Comparison of ENCODE assay signal across 17 cellular contexts in genomic region chrX:30748337-30748960, GRCh38.
A peak's percentile ranks its signal among the peaks of the same experiment; 100 is the strongest.
DNase-seq lines count a peak whose midpoint lies in the region; ATAC-seq lines count a peak whose summit lies in the region.
"Had no signal": no experiment of that assay in that cellular context is flagged by ENCODE, and none has a peak within 500 bp of the region (broad histone marks: within the 10 kb centered on the region; RNA-seq: fewer than 3 reads in every experiment).

No MANE protein-coding gene starts in this region.

- no peaks in the 10 kb centered on the region for H3K9me3 Mint-ChIP-seq in activated T-helper 17 cell treated with anti-CD3 and anti-CD28 coated beads, Interleukin-2, amount 50 U/mL, for 72 hours
- no peaks in the 10 kb centered on the region for H3K9me3 Mint-ChIP-seq in stimulated activated effector memory CD8-positive, alpha-beta T cell treated with anti-CD3 and anti-CD28 coated beads, Interleukin-12 subunit alpha, Interleukin-12 subunit beta, amount 100 ng/mL, for 72 hours
- H3K9me3 Mint-ChIP-seq: T-helper 1 cell treated with Interleukin-12 subunit alpha and Interleukin-12 subunit beta and Interleukin-4 antibody, amounts not matched to agents 30 μg/mL and 1 μg/mL, for 36 hours had no signal

- H3K4me1 Mint-ChIP-seq in activated T-helper 17 cell treated with anti-CD3 and anti-CD28 coated beads, Interleukin-2, amount 50 U/mL, for 72 hours: no peaks in the 10 kb centered on the region
- H3K4me1 Mint-ChIP-seq in stimulated activated effector memory CD8-positive, alpha-beta T cell treated with anti-CD3 and anti-CD28 coated beads, Interleukin-12 subunit alpha, Interleukin-12 subunit beta, amount 100 ng/mL, for 72 hours: peaks cover 6% of the 10 kb centered on the region

- intact Hi-C loops in left colon (cut with DNase I, micrococcal nuclease): no loop called here

- H3K27ac Mint-ChIP-seq in activated T-helper 17 cell treated with anti-CD3 and anti-CD28 coated beads, Interleukin-2, amount 50 U/mL, for 72 hours: no peak overlapping the region
- H3K27ac Mint-ChIP-seq in stimulated activated effector memory CD8-positive, alpha-beta T cell treated with anti-CD3 and anti-CD28 coated beads, Interleukin-12 subunit alpha, Interleukin-12 subunit beta, amount 100 ng/mL, for 72 hours: no peak overlapping the region
- H3K27ac Mint-ChIP-seq: T-helper 1 cell treated with Interleukin-12 subunit alpha and Interleukin-12 subunit beta and Interleukin-4 antibody, amounts not matched to agents 30 μg/mL and 1 μg/mL, for 36 hours had no signal

- no peaks in the 10 kb centered on the region for H3K27me3 Mint-ChIP-seq in activated T-helper 17 cell treated with anti-CD3 and anti-CD28 coated beads, Interleukin-2, amount 50 U/mL, for 72 hours

- no peak overlapping the region for H3K4me3 Mint-ChIP-seq in activated T-helper 17 cell treated with anti-CD3 and anti-CD28 coated beads, Interleukin-2, amount 50 U/mL, for 72 hours
- no peak overlapping the region for H3K4me3 Mint-ChIP-seq in stimulated activated effector memory CD8-positive, alpha-beta T cell treated with anti-CD3 and anti-CD28 coated beads, Interleukin-12 subunit alpha, Interleukin-12 subunit beta, amount 100 ng/mL, for 72 hours
- H3K4me3 Mint-ChIP-seq: T-helper 1 cell treated with Interleukin-12 subunit alpha and Interleukin-12 subunit beta and Interleukin-4 antibody, amounts not matched to agents 30 μg/mL and 1 μg/mL, for 36 hours had no signal

- peak; percentile 1 for DNase-seq in COLO668 (lab: John Stamatoyannopoulos, UW; ENCODE audit: unreplicated experiment)
- DNase-seq in HuH-7 (ENCODE audit: low spot score): peak; percentile 19
- peak; percentile 19 for DNase-seq in RPMI8226
- DNase-seq in left colon: peak in 1 of 2 donors; percentile 4
- DNase-seq in D341Med (ENCODE audit: low spot score): no peak
- DNase-seq in stimulated activated effector memory CD8-positive, alpha-beta T cell treated with anti-CD3 and anti-CD28 coated beads, Interleukin-12 subunit alpha, Interleukin-12 subunit beta, amount 100 ng/mL, for 72 hours (ENCODE audit: low spot score in 2 of 2): no peak
- DNase-seq: C1 segment of cervical spinal cord, DMS53, NCI-H1092, NCI-H187, NCI-H2171, NCI-H510A, SK-N-SH had no signal

- ATAC-seq in left colon (peak; percentile 41), HG03159 (IDR thresholded peaks at IDR 0.05; ENCODE audit: unreplicated experiment) (no peak)
- ATAC-seq in activated T-helper 17 cell treated with anti-CD3 and anti-CD28 coated beads, Interleukin-2, amount 50 U/mL, for 72 hours (replicated peaks): no peak
- ATAC-seq in stimulated activated effector memory CD8-positive, alpha-beta T cell treated with anti-CD3 and anti-CD28 coated beads, Interleukin-12 subunit alpha, Interleukin-12 subunit beta, amount 100 ng/mL, for 72 hours: no peak
- ATAC-seq: A549 had no signal

- no peaks in the 10 kb centered on the region for H3K36me3 Mint-ChIP-seq in activated T-helper 17 cell treated with anti-CD3 and anti-CD28 coated beads, Interleukin-2, amount 50 U/mL, for 72 hours (ENCODE audit: low read depth)
- H3K36me3 Mint-ChIP-seq in stimulated activated effector memory CD8-positive, alpha-beta T cell treated with anti-CD3 and anti-CD28 coated beads, Interleukin-12 subunit alpha, Interleukin-12 subunit beta, amount 100 ng/mL, for 72 hours: no peaks in the 10 kb centered on the region

Comparison
In these comparisons a context has a peak if more than half of its experiments do, and no peak if none do; other contexts are left out.
1. DNase-seq: peak in COLO668 (single experiment), HuH-7 (single experiment) and RPMI8226 (single experiment); none in D341Med (single experiment) and stimulated activated effector memory CD8-positive, alpha-beta T cell treated with anti-CD3 and anti-CD28 coated beads, Interleukin-12 subunit alpha, Interleukin-12 subunit beta, amount 100 ng/mL, for 72 hours (0 of 2).